ENCODE assay signal across 13 cellular contexts in the genomic region with DNA sequence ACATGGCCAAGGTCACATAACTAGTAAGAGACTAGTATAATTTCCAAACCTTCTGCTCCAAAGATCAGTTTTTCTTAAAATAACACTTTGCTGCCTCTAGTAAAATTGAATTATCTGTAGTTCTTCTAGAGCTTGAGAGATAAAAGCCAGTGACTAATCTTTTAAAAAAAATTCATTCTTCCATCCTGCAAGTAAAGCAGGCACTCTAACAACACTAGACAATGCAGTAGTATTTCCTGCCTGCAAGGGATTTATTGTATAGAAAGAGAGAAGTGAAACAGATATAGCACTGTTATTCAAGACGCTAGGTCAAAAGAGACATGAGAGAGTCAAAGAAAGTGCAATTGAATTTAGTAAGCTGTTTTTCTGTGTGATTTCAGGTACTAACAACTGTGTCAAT.
DNase-seq lines count a peak whose midpoint lies in the region; ATAC-seq and TF ChIP-seq lines count a peak whose summit lies in the region.
"Had no signal": no experiment of that assay in that cellular context is flagged by ENCODE, and none has a peak within 500 bp of the region (broad histone marks: within the 10 kb centered on the region; RNA-seq: fewer than 3 reads in every experiment).

No MANE protein-coding gene starts in this region.

- DNase-seq in GM06990 (ENCODE audit: extremely low read depth, insufficient read length) (peak; percentile 10), NCI-H226 (peak; percentile 28), NCI-H748 (lab: John Stamatoyannopoulos, UW; ENCODE audit: unreplicated experiment) (no peak), DMS153 (lab: John Stamatoyannopoulos, UW) (no peak), NCI-H2227 treated with DMSO at 0.1 percent for 48 hours (lab: John Stamatoyannopoulos, UW) (no peak), COR-L47 (lab: John Stamatoyannopoulos, UW) (no peak)
- DNase-seq: activated CD4-positive, alpha-beta T cell treated with anti-CD3 and anti-CD28 coated beads, Interleukin-2, amount 50 U/mL, for 48 hours; H7; IMR-90; NCI-H510A treated with DMSO at 0.1 percent for 48 hours; upper lobe of right lung had no signal

- H3K4me3 ChIP-seq in GM06990 (replicated peaks; ENCODE audit: low read depth, low read length), result no peak overlapping the region
- H3K4me3 ChIP-seq: upper lobe of right lung had no signal

- H3K36me3 ChIP-seq in GM06990 (ENCODE audit: control insufficient read depth, insufficient read depth, low read length), result no peaks in the 10 kb centered on the region
- H3K36me3 ChIP-seq: upper lobe of right lung had no signal

- peak; percentile 56 for ATAC-seq in GM19463 (IDR thresholded peaks at IDR 0.05; ENCODE audit: unreplicated experiment)
- ATAC-seq in HG03139 (IDR thresholded peaks at IDR 0.05; ENCODE audit: unreplicated experiment), result peak; percentile 84
- ATAC-seq: upper lobe of right lung had no signal

- TF ChIP-seq CTCF in GM06990 (IDR thresholded peaks at IDR 0.05; ENCODE audit: insufficient read depth, low read length, poor library complexity, severe bottlenecking), result no peak

- no peaks in the 10 kb centered on the region for H3K27me3 ChIP-seq in GM06990 (replicated peaks; ENCODE audit: control insufficient read depth, insufficient read depth, low read length)
- H3K27me3 ChIP-seq: upper lobe of right lung had no signal

Comparison
In these comparisons a context has a peak if more than half of its experiments do, and no peak if none do; other contexts are left out.
1. DNase-seq: peak in GM06990 (single experiment) and NCI-H226 (single experiment); none in NCI-H748 (single experiment), DMS153 (single experiment), NCI-H2227 treated with DMSO at 0.1 percent for 48 hours (single experiment) and COR-L47 (single experiment).